Comparison of ENCODE assay signal across 1 cellular context in the genomic region with DNA sequence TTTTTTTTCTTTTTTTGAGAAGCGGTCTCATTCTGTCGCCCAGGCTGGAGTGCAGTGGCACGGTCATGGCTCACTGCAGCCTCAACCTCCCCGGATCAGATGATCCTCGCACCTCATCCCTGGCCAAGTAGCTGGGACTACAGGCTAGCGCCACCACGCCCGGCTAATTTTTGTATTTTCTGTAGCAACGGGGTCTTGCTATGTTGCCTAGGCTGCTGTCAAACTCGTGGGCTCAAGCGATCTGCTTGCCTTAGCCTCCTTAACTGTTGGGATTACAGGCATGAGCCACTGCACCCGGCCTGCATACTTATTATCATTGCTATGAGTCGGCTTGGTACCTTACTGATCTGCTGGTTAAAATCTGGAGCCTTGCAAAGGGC.
TF ChIP-seq lines count a peak whose summit lies in the region.

No MANE protein-coding gene starts in this region.

TF ChIP-seq in GM23338, 12 proteins besides CTCF, POLR2A, EP300 and RAD21 (continued from another document):
- TF ChIP-seq, protein P1, sequence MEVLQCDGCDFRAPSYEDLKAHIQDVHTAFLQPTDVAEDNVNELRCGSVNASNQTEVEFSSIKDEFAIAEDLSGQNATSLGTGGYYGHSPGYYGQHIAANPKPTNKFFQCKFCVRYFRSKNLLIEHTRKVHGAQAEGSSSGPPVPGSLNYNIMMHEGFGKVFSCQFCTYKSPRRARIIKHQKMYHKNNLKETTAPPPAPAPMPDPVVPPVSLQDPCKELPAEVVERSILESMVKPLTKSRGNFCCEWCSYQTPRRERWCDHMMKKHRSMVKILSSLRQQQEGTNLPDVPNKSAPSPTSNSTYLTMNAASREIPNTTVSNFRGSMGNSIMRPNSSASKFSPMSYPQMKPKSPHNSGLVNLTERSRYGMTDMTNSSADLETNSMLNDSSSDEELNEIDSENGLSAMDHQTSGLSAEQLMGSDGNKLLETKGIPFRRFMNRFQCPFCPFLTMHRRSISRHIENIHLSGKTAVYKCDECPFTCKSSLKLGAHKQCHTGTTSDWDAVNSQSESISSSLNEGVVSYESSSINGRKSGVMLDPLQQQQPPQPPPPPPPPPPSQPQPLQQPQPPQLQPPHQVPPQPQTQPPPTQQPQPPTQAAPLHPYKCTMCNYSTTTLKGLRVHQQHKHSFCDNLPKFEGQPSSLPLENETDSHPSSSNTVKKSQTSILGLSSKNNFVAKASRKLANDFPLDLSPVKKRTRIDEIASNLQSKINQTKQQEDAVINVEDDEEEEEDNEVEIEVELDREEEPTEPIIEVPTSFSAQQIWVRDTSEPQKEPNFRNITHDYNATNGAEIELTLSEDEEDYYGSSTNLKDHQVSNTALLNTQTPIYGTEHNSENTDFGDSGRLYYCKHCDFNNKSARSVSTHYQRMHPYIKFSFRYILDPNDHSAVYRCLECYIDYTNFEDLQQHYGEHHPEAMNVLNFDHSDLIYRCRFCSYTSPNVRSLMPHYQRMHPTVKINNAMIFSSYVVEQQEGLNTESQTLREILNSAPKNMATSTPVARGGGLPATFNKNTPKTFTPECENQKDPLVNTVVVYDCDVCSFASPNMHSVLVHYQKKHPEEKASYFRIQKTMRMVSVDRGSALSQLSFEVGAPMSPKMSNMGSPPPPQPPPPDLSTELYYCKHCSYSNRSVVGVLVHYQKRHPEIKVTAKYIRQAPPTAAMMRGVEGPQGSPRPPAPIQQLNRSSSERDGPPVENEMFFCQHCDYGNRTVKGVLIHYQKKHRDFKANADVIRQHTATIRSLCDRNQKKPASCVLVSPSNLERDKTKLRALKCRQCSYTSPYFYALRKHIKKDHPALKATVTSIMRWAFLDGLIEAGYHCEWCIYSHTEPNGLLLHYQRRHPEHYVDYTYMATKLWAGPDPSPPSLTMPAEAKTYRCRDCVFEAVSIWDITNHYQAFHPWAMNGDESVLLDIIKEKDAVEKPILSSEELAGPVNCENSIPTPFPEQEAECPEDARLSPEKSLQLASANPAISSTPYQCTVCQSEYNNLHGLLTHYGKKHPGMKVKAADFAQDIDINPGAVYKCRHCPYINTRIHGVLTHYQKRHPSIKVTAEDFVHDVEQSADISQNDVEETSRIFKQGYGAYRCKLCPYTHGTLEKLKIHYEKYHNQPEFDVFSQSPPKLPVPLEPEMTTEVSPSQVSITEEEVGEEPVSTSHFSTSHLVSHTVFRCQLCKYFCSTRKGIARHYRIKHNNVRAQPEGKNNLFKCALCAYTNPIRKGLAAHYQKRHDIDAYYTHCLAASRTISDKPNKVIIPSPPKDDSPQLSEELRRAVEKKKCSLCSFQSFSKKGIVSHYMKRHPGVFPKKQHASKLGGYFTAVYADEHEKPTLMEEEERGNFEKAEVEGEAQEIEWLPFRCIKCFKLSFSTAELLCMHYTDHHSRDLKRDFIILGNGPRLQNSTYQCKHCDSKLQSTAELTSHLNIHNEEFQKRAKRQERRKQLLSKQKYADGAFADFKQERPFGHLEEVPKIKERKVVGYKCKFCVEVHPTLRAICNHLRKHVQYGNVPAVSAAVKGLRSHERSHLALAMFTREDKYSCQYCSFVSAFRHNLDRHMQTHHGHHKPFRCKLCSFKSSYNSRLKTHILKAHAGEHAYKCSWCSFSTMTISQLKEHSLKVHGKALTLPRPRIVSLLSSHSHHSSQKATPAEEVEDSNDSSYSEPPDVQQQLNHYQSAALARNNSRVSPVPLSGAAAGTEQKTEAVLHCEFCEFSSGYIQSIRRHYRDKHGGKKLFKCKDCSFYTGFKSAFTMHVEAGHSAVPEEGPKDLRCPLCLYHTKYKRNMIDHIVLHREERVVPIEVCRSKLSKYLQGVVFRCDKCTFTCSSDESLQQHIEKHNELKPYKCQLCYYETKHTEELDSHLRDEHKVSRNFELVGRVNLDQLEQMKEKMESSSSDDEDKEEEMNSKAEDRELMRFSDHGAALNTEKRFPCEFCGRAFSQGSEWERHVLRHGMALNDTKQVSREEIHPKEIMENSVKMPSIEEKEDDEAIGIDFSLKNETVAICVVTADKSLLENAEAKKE (CRISPR knock-in tag; IDR thresholded peaks at IDR 0.05) = no peak
- TF ChIP-seq EZH2phosphoT487 (IDR thresholded peaks at IDR 0.05; ENCODE audit: unreplicated experiment) = no peak
- no peak for TF ChIP-seq ZNF114 (CRISPR knock-in tag; IDR thresholded peaks at IDR 0.05)
- TF ChIP-seq POLR2AphosphoS5 (IDR thresholded peaks at IDR 0.05; ENCODE audit: low read depth) = no peak
- TF ChIP-seq ZNF331 (CRISPR knock-in tag; IDR thresholded peaks at IDR 0.05; ENCODE audit: low read depth) = no peak
